In the genomic region with DNA sequence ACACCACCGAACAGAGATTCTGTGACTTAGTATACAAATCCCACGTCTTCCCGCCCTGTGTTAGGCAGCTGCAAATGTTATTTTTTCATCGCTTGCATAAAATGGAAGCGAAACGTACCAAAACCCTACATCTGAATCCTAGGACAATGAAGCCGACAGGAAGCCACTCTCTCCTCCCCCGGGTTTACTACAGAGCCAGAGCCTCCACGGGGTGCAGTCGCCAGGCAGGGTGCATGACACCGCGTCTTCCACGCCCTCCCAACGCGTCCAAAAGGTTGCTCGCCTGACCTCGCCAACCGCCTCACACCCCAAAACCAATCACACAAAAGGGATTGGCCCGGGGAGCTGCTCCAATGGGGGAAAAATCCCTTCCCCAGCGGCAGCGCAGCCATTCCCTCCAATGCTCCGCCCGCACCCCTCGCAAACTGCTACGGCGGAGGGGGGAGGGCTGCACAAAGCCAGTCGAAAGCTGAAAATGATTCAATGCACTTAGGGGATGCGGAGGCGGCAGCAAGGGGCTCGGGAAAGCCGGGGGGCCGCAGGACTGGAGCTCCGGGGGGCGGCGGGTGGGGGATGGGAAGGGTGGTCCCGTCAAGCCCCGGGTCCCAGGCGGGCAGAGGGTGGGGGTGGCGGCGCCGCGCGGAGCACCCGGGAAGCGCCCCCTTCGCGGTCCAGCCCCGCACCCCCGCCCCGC, we compare ENCODE assay signal across 8 cellular contexts. TPM values are rescaled to one million over a fixed set of nuclear protein-coding genes. Genes with fewer than 3 reads are reported as not detected.
A peak's percentile ranks its signal among the peaks of the same experiment; 100 is the strongest.
DNase-seq lines count a peak whose midpoint lies in the region; ATAC-seq, FAIRE-seq and TF ChIP-seq lines count a peak whose summit lies in the region.

No MANE protein-coding gene starts in this region.

- H3K9me3 Mint-ChIP-seq in T-helper 1 cell treated with Interleukin-12 subunit alpha and Interleukin-12 subunit beta and Interleukin-4 antibody, amounts not matched to agents 30 μg/mL and 1 μg/mL, for 36 hours, result no peaks in the 10 kb centered on the region

- no peak for TF ChIP-seq RAD21 in GM12878 (IDR thresholded peaks at IDR 0.05; ENCODE audit: insufficient read depth, low read depth, low read length)

- peak overlapping the region; percentile 93 for H3K4me2 ChIP-seq in GM12878 (ENCODE audit: control insufficient read depth, insufficient read depth)

- CTCF ChIA-PET in GM12878 (lab: Yijun Ruan, JAX), result no interaction called here

- BruUV-seq in GM12878 (replicated peaks; lab: Mats Ljungman, UMichigan), result no TSS peak

- H3K27me3 Mint-ChIP-seq in T-helper 1 cell treated with Interleukin-12 subunit alpha and Interleukin-12 subunit beta and Interleukin-4 antibody, amounts not matched to agents 30 μg/mL and 1 μg/mL, for 36 hours (ENCODE audit: low read depth), result no peaks in the 10 kb centered on the region

- H3K9me3 ChIP-seq in GM12878 (replicated peaks; ENCODE audit: control insufficient read depth, insufficient read depth, low read length) (no peaks in the 10 kb centered on the region), iPS DF 6.9 (ENCODE audit: control insufficient read depth, insufficient read depth, low read length) (no peaks in the 10 kb centered on the region), gastrocnemius medialis (no peaks in the 10 kb centered on the region)

- TF ChIP-seq CTCF in GM12878 (IDR thresholded peaks at IDR 0.05 in 2 of 3, conservative IDR thresholded peaks at IDR 0.05 in 1 of 3; ENCODE audit: control insufficient read depth in 2 of 3, extremely low read depth in 1 of 3, insufficient read depth in 1 of 3, low read depth in 3 of 3, low read length in 3 of 3) (no peak), gastrocnemius medialis (IDR thresholded peaks at IDR 0.05 in 4 of 5, conservative IDR thresholded peaks at IDR 0.05 in 1 of 5) (no peak)

- H3K27ac ChIP-seq in GM12878 (ENCODE audit: control insufficient read depth, insufficient read depth) (peak overlapping the region; percentile 95), iPS DF 6.9 (ENCODE audit: low read length) (no peak overlapping the region), gastrocnemius medialis (peak overlapping the region; percentile 87 to 97 (median 96))

- H3K27me3 ChIP-seq in GM12878 (replicated peaks in 1 of 2; ENCODE audit: control insufficient read depth in 2 of 2, insufficient read depth in 2 of 2, low read length in 1 of 2) (no peaks in the 10 kb centered on the region), iPS DF 6.9 (ENCODE audit: control insufficient read depth, insufficient read depth, low read length) (no peaks in the 10 kb centered on the region), gastrocnemius medialis (no peaks in the 10 kb centered on the region)

- FAIRE-seq in GM12878 (lab: Jason Lieb, UNC), result peak; percentile 64

- TF ChIP-seq EP300 in GM12878 (IDR thresholded peaks at IDR 0.05; ENCODE audit: borderline replicate concordance in 1 of 2, control insufficient read depth in 1 of 2, low read depth in 2 of 2, low read length in 2 of 2), result no peak

- H3K79me2 ChIP-seq in GM12878 (ENCODE audit: control insufficient read depth, insufficient read depth, low read length), result peaks cover 76% of the 10 kb centered on the region

- intact Hi-C loops in GM12878 (cut with micrococcal nuclease; ENCODE audit: unreplicated experiment), result loop anchor here (2.0 kb wide), 1 partner anchor 60 kb away; no protein-coding TSS in a partner anchor
- intact Hi-C loops in gastrocnemius medialis (cut with DNase I; ENCODE audit: low total_unique reads), result loop anchor here (2.0 to 10.0 kb wide), 8 partner anchors 60 to 1718 kb away; partner anchors contain the start of genes CHML, DESI2, HNRNPU and OPN3

- RAD21 ChIA-PET in GM12878 (lab: Charles Lee; ENCODE audit: unreplicated experiment), result interaction anchor here (0.8 to 3.0 kb wide), 4 partner anchors 8 to 60 kb away, joined by 3 to 39 read pairs (median 6); no protein-coding TSS in a partner anchor

- H3K4me1 ChIP-seq in GM12878 (ENCODE audit: control insufficient read depth, insufficient read depth, low read length) (peaks cover 5% of the 10 kb centered on the region; the same call in 1 of the 2 replicates), iPS DF 6.9 (ENCODE audit: control insufficient read depth, insufficient read depth, low read length) (peaks cover 2% of the 10 kb centered on the region; the same call in 1 of the 2 replicates), gastrocnemius medialis (peaks cover 61 to 62% of the 10 kb centered on the region in 2 donors)

- peak overlapping the region; percentile 97 for H3K27ac Mint-ChIP-seq in T-helper 1 cell treated with Interleukin-12 subunit alpha and Interleukin-12 subunit beta and Interleukin-4 antibody, amounts not matched to agents 30 μg/mL and 1 μg/mL, for 36 hours

- H4K20me1 ChIP-seq in GM12878 (ENCODE audit: control insufficient read depth, insufficient read depth), result no peaks in the 10 kb centered on the region

- ATAC-seq in GM12878 (peak; percentile 39), gastrocnemius medialis (peak; percentile 22 to 26), HG03469 (IDR thresholded peaks at IDR 0.05; ENCODE audit: unreplicated experiment) (no peak)

- peaks cover 32% of the 10 kb centered on the region for H3K4me1 Mint-ChIP-seq in T-helper 1 cell treated with Interleukin-12 subunit alpha and Interleukin-12 subunit beta and Interleukin-4 antibody, amounts not matched to agents 30 μg/mL and 1 μg/mL, for 36 hours (ENCODE audit: low read depth)

- peak; percentile 57 for DNase-seq in DMS53 treated with DMSO at 0.1 percent for 48 hours (lab: John Stamatoyannopoulos, UW; ENCODE audit: unreplicated experiment)
- DNase-seq in H4 (ENCODE audit: low spot score), result peak; percentile 37
- peak; percentile 80 for DNase-seq in MV-4-11 (lab: John Stamatoyannopoulos, UW)
- no peak for DNase-seq in GM12878 (ENCODE audit: low read depth, low spot score)
- DNase-seq in iPS DF 6.9 (ENCODE audit: low read depth, low spot score), result no peak
- DNase-seq in gastrocnemius medialis, result peak; percentile 67 to 78

- H3K36me3 Mint-ChIP-seq in T-helper 1 cell treated with Interleukin-12 subunit alpha and Interleukin-12 subunit beta and Interleukin-4 antibody, amounts not matched to agents 30 μg/mL and 1 μg/mL, for 36 hours (ENCODE audit: low read depth), result no peaks in the 10 kb centered on the region

- 1% methylated on average over 30 of the region's 50 CpGs for WGBS in GM12878 (ENCODE audit: insufficient coverage, insufficient replicate concordance, low lambda C conversion rate, missing lambda C conversion rate)
- WGBS in iPS DF 6.9 (ENCODE audit: insufficient coverage, insufficient read length), result no CpG with 5 or more reads among the region's 50 CpGs

- H3K36me3 ChIP-seq in GM12878 (ENCODE audit: control insufficient read depth in 2 of 2, insufficient read depth in 2 of 2, low read length in 1 of 2) (no peaks in the 10 kb centered on the region; a peak in 1 of 4 replicates), iPS DF 6.9 (ENCODE audit: control insufficient read depth, insufficient read depth, low read length) (no peaks in the 10 kb centered on the region), gastrocnemius medialis (no peaks in the 10 kb centered on the region)

- H3K4me3 ChIP-seq in GM12878, result peak overlapping the region; percentile 92
- peak overlapping the region; percentile 84 for H3K4me3 ChIP-seq in iPS DF 6.9 (ENCODE audit: low read length)
- H3K4me3 ChIP-seq in gastrocnemius medialis, result peak overlapping the region; percentile 78 to 95 (median 79)

- peak; percentile 50; the same call in 1 of the 2 replicates for TF ChIP-seq POLR2A in GM12878 (IDR thresholded peaks at IDR 0.05; ENCODE audit: low read depth, low read length)
- TF ChIP-seq POLR2A in gastrocnemius medialis (IDR thresholded peaks at IDR 0.05), result no peak

- H2AFZ ChIP-seq in GM12878 (ENCODE audit: control insufficient read depth, low read depth, low read length), result peak overlapping the region; percentile 99

- SMC1A ChIA-PET in GM12878 (lab: Charles Lee; ENCODE audit: uncharacterized antibody, unreplicated experiment), result interaction anchor here (0.9 to 6.0 kb wide), 6 partner anchors 8 to 161 kb away, joined by 3 to 43 read pairs (median 5); no protein-coding TSS in a partner anchor

- H3K9ac ChIP-seq in GM12878 (ENCODE audit: control insufficient read depth, insufficient read depth, low read length), result peak overlapping the region; percentile 89

- POLR2A ChIA-PET in GM12878 (lab: Charles Lee), result interaction anchor here (0.8 to 3.9 kb wide), 7 partner anchors 7 to 60 kb away, joined by 3 to 30 read pairs (median 4); no protein-coding TSS in a partner anchor

- in situ Hi-C loops in GM12878 (cut with MboI) (no loop called here), gastrocnemius medialis (cut with MboI; ENCODE audit: low sequenced_read_pairs in 4 of 4) (loop anchor here in 2 of 4 donors (25.0 kb wide), 2 partner anchors 1583 to 1608 kb away; partner anchors contain the start of genes COX20 (in 1 of the 2) and HNRNPU (in 1 of the 2))

- H3K4me3 Mint-ChIP-seq in T-helper 1 cell treated with Interleukin-12 subunit alpha and Interleukin-12 subunit beta and Interleukin-4 antibody, amounts not matched to agents 30 μg/mL and 1 μg/mL, for 36 hours, result peak overlapping the region; percentile 88

RNA-seq across cellular contexts. Expression of gene CEP170, which starts 0.7 kb away (rescaled TPM):
- 21.5 and 28.3 TPM in 2 replicates for total RNA-seq in H4 (2014; rRNA removed; shearing (Covaris generic))
- total RNA-seq in GM12878 (2013; cell fraction: nucleolus; rRNA removed), result 184 and 188 TPM in 2 replicates
- total RNA-seq in GM12878 (2014; rRNA removed) (42.9 and 58.5 TPM in 2 replicates), GM12878 (2014; rRNA removed; fragmentation: Illumina TruSeq; extraction: Trizol) (65.6 and 67.3 TPM in 2 replicates), GM12878 (2021) (49.4 and 56.5 TPM in 2 replicates), gastrocnemius medialis (10 to 100 TPM; 13.8 to 36.9 (median 31.1) TPM)
- polyA plus RNA-seq in GM12878 (2011; ENCODE audit: low read depth), result 21.5 TPM
- polyA plus RNA-seq in GM12878 (2011; rRNA removed) (58.9 and 78.3 TPM in 2 replicates), GM12878 (2014; fragmentation: Illumina TruSeq; extraction: Trizol) (51.3 and 59.7 TPM in 2 replicates), GM12878 (2014; fragmentation: Nextera tagmentation; extraction: Ambion mirVana) (10 to 100 TPM; 15.0 to 16.8 TPM), GM12878 (2014; rRNA removed) (24.6 and 37.5 TPM in 2 replicates), GM12878 (2016; fragmentation: Nextera tagmentation; extraction: Ambion mirVana) (10 to 100 TPM; 27.0 to 34.4 TPM)
- polyA plus RNA-seq in GM12878 (2011; cell fraction: cytosol; rRNA removed), result 26.2 and 27.3 TPM in 2 replicates
- 51.2 and 55.9 TPM in 2 replicates for polyA plus RNA-seq in GM12878 (2011; cell fraction: nucleus; rRNA removed)
- 25.3 and 26.9 TPM in 2 replicates for polyA plus RNA-seq in GM12878 (2012)
- polyA minus RNA-seq in GM12878 (2011; rRNA and poly(A)+ RNA removed), result 68.3 and 80.1 TPM in 2 replicates
- polyA minus RNA-seq in GM12878 (2011; cell fraction: cytosol; rRNA and poly(A)+ RNA removed), result 24.4 and 26.5 TPM in 2 replicates
- polyA minus RNA-seq in GM12878 (2011; cell fraction: nucleus; rRNA and poly(A)+ RNA removed), result 92.7 and 137 TPM in 2 replicates

RNA-seq across cellular contexts. Expression of gene SDCCAG8, which starts 1.5 kb away (rescaled TPM):
- total RNA-seq in H4 (2014; rRNA removed; shearing (Covaris generic)), result 7.7 and 7.9 TPM in 2 replicates
- 95.1 and 111 TPM in 2 replicates for total RNA-seq in GM12878 (2013; cell fraction: nucleolus; rRNA removed)
- 17.7 and 18.5 TPM in 2 replicates for total RNA-seq in GM12878 (2014; rRNA removed)
- 21.1 and 23.8 TPM in 2 replicates for total RNA-seq in GM12878 (2014; rRNA removed; fragmentation: Illumina TruSeq; extraction: Trizol)
- total RNA-seq in GM12878 (2021), result 15.0 and 17.5 TPM in 2 replicates
- 10.5 TPM for polyA plus RNA-seq in GM12878 (2011; ENCODE audit: low read depth)
- polyA plus RNA-seq in GM12878 (2011; rRNA removed), result 23.4 and 40.8 TPM in 2 replicates
- polyA plus RNA-seq in GM12878 (2011; cell fraction: cytosol; rRNA removed), result 10.6 and 14.2 TPM in 2 replicates
- polyA plus RNA-seq in GM12878 (2011; cell fraction: nucleus; rRNA removed), result 19.5 and 20.8 TPM in 2 replicates
- polyA plus RNA-seq in GM12878 (2012), result 21.3 and 21.5 TPM in 2 replicates
- polyA plus RNA-seq in GM12878 (2014; fragmentation: Illumina TruSeq; extraction: Trizol), result 18.4 and 20.1 TPM in 2 replicates
- polyA plus RNA-seq in GM12878 (2014; fragmentation: Nextera tagmentation; extraction: Ambion mirVana), result 10 to 100 TPM; 18.8 to 21.5 TPM
- 10.2 and 17.9 TPM in 2 replicates for polyA plus RNA-seq in GM12878 (2014; rRNA removed)
- polyA plus RNA-seq in GM12878 (2016; fragmentation: Nextera tagmentation; extraction: Ambion mirVana), result 10 to 100 TPM; 24.1 to 25.6 TPM
- 22.8 and 40.5 TPM in 2 replicates for polyA minus RNA-seq in GM12878 (2011; rRNA and poly(A)+ RNA removed)
- polyA minus RNA-seq in GM12878 (2011; cell fraction: cytosol; rRNA and poly(A)+ RNA removed), result 7.4 and 10.2 TPM in 2 replicates
- 18.7 and 20.3 TPM in 2 replicates for polyA minus RNA-seq in GM12878 (2011; cell fraction: nucleus; rRNA and poly(A)+ RNA removed)
- 10 to 100 TPM; 12.3 to 33.9 (median 26.1) TPM for total RNA-seq in gastrocnemius medialis

Comparison
In these comparisons a context has a peak if more than half of its experiments do, and no peak if none do; other contexts are left out.
1. DNase-seq: peak in DMS53 treated with DMSO at 0.1 percent for 48 hours (single experiment), H4 (single experiment), MV-4-11 (single experiment) and gastrocnemius medialis (2 of 2); none in GM12878 (single experiment) and iPS DF 6.9 (single experiment).
2. Peak in every context shown above with its lines, with median percentiles within 50 percentile points of each other: H3K4me3 ChIP-seq.